Comparison of ENCODE assay signal across 9 cellular contexts in genomic region chr20:50138479-50139393, GRCh38. TPM values are rescaled to one million over a fixed set of nuclear protein-coding genes. Genes with fewer than 3 reads are reported as not detected.
DNase-seq lines count a peak whose midpoint lies in the region; ATAC-seq and TF ChIP-seq lines count a peak whose summit lies in the region.
"Had no signal": no experiment of that assay in that cellular context is flagged by ENCODE, and none has a peak within 500 bp of the region (broad histone marks: within the 10 kb centered on the region; RNA-seq: fewer than 3 reads in every experiment).

No MANE protein-coding gene starts in this region.

- H3K9ac ChIP-seq in subcutaneous abdominal adipose tissue (ENCODE audit: low read length in 5 of 5): peak overlapping the region in 4 of 5 donors; percentile 10 to 64 (median 51)

- DNase-seq in M059J (ENCODE audit: low read depth): peak; percentile 10
- no peak for DNase-seq in brain microvascular endothelial cell
- no peak for DNase-seq in left colon
- no peak for DNase-seq in activated CD8-positive, alpha-beta T cell treated with anti-CD3 and anti-CD28 coated beads for 36 hours
- no peak for DNase-seq in ecto neural progenitor cell (ENCODE audit: low spot score)
- DNase-seq: effector memory CD4-positive, alpha-beta T cell had no signal

- H3K27me3 ChIP-seq in brain microvascular endothelial cell (replicated peaks): no peaks in the 10 kb centered on the region
- H3K27me3 ChIP-seq in subcutaneous abdominal adipose tissue (ENCODE audit: control insufficient read depth in 5 of 5, insufficient read depth in 4 of 5, low read length in 5 of 5): no peaks in the 10 kb centered on the region

- no peak overlapping the region for H3K27ac Mint-ChIP-seq in activated CD8-positive, alpha-beta T cell treated with anti-CD3 and anti-CD28 coated beads for 36 hours

- CTCF ChIA-PET in activated CD8-positive, alpha-beta T cell treated with anti-CD3 and anti-CD28 coated beads for 36 hours (lab: Charles Lee): interaction anchor here (0.6 to 1.2 kb wide), 3 partner anchors 14 to 374 kb away, joined by 3 to 5 read pairs (median 3); no protein-coding TSS in a partner anchor

- no peaks in the 10 kb centered on the region for H3K9me3 ChIP-seq in subcutaneous abdominal adipose tissue (ENCODE audit: control insufficient read depth in 5 of 5, low read length in 5 of 5)

- POLR2A ChIA-PET in activated CD8-positive, alpha-beta T cell treated with anti-CD3 and anti-CD28 coated beads for 36 hours (lab: Charles Lee): no interaction called here

- H3K27ac ChIP-seq in brain microvascular endothelial cell: peak overlapping the region; percentile 42
- peak overlapping the region; percentile 90 for H3K27ac ChIP-seq in subcutaneous abdominal adipose tissue (ENCODE audit: low read depth, low read length)

- H3K36me3 ChIP-seq in brain microvascular endothelial cell (replicated peaks) (peaks cover 34% of the 10 kb centered on the region), subcutaneous abdominal adipose tissue (ENCODE audit: control insufficient read depth in 5 of 5, insufficient read depth in 5 of 5, low read length in 5 of 5) (peaks cover 0 to 57% (median 40%) of the 10 kb centered on the region in 5 donors)

- in situ Hi-C loops in brain microvascular endothelial cell (cut with HindIII; ENCODE audit: low pct_ligation_motif_present, low sequenced_read_pairs): no loop called here

- no peak overlapping the region for H3K4me3 Mint-ChIP-seq in activated CD8-positive, alpha-beta T cell treated with anti-CD3 and anti-CD28 coated beads for 36 hours

- H3K9me3 Mint-ChIP-seq in activated CD8-positive, alpha-beta T cell treated with anti-CD3 and anti-CD28 coated beads for 36 hours: no peaks in the 10 kb centered on the region

- H3K4me3 ChIP-seq in brain microvascular endothelial cell (ENCODE audit: low read depth, low read length) (no peak overlapping the region), subcutaneous abdominal adipose tissue (ENCODE audit: low read depth in 1 of 5, low read length in 5 of 5) (peak overlapping the region in 1 of 5 donors; percentile 19)

- peaks cover 4 to 67% (median 57%) of the 10 kb centered on the region in 5 donors for H3K4me1 ChIP-seq in subcutaneous abdominal adipose tissue (ENCODE audit: control insufficient read depth in 5 of 5, insufficient read depth in 5 of 5, low read length in 5 of 5)

- peaks cover 35% of the 10 kb centered on the region for H3K36me3 Mint-ChIP-seq in activated CD8-positive, alpha-beta T cell treated with anti-CD3 and anti-CD28 coated beads for 36 hours (ENCODE audit: low read depth)

- peak; percentile 55 for TF ChIP-seq CTCF in brain microvascular endothelial cell (IDR thresholded peaks at IDR 0.05; ENCODE audit: low read depth, low read length, missing control alignments)
- no peak for TF ChIP-seq CTCF in activated CD8-positive, alpha-beta T cell treated with anti-CD3 and anti-CD28 coated beads for 36 hours (IDR thresholded peaks at IDR 0.05)

- peaks cover 30% of the 10 kb centered on the region for H3K4me1 Mint-ChIP-seq in activated CD8-positive, alpha-beta T cell treated with anti-CD3 and anti-CD28 coated beads for 36 hours (ENCODE audit: low read depth)

- intact Hi-C loops in left colon (cut with DNase I, micrococcal nuclease): no loop called here
- intact Hi-C loops in activated CD8-positive, alpha-beta T cell treated with anti-CD3 and anti-CD28 coated beads for 36 hours (cut with micrococcal nuclease): no loop called here

- no peaks in the 10 kb centered on the region for H3K27me3 Mint-ChIP-seq in activated CD8-positive, alpha-beta T cell treated with anti-CD3 and anti-CD28 coated beads for 36 hours

- ATAC-seq in left colon: peak; percentile 54
- ATAC-seq in HG02763 (IDR thresholded peaks at IDR 0.05; ENCODE audit: unreplicated experiment): no peak
- ATAC-seq in activated CD8-positive, alpha-beta T cell treated with anti-CD3 and anti-CD28 coated beads for 36 hours: no peak
- no peak for ATAC-seq in HG02970 (IDR thresholded peaks at IDR 0.05; ENCODE audit: low FRiP score, unreplicated experiment)

RNA-seq across cellular contexts. Expression of gene PEDS1, which starts 14.8 kb away (rescaled TPM):
- total RNA-seq in M059J (2014; rRNA removed; shearing (Covaris generic)): 49.6 and 61.9 TPM in 2 replicates
- total RNA-seq in left colon: 10 to 100 TPM; 21.4 to 29.6 TPM
- total RNA-seq in activated CD8-positive, alpha-beta T cell treated with anti-CD3 and anti-CD28 coated beads for 36 hours: 10 to 100 TPM; 16.0 to 17.3 TPM

RNA-seq across cellular contexts. Expression of gene UBE2V1, which starts 25.8 kb away (rescaled TPM):
- 135 and 170 TPM in 2 replicates for total RNA-seq in M059J (2014; rRNA removed; shearing (Covaris generic))
- 100 to 1,000 TPM in 1 of 2 donors, 10 to 100 TPM in 1; 70.8 to 106 TPM for total RNA-seq in left colon
- 100 to 1,000 TPM; 112 to 151 TPM for total RNA-seq in activated CD8-positive, alpha-beta T cell treated with anti-CD3 and anti-CD28 coated beads for 36 hours

RNA-seq across cellular contexts. Expression of gene CEBPB, which starts 51.9 kb away (rescaled TPM):
- total RNA-seq in M059J (2014; rRNA removed; shearing (Covaris generic)): 37.7 and 51.8 TPM in 2 replicates
- 10 to 100 TPM; 30.2 to 42.7 TPM for total RNA-seq in left colon
- 10 to 100 TPM; 27.2 to 28.4 TPM for total RNA-seq in activated CD8-positive, alpha-beta T cell treated with anti-CD3 and anti-CD28 coated beads for 36 hours
